21 cellular contexts compared by ENCODE assay signal in genomic region chr12:55797550-55797949, GRCh38. TPM values are rescaled to one million over a fixed set of nuclear protein-coding genes. Genes with fewer than 3 reads are reported as not detected.
"Had no signal": no experiment of that assay in that cellular context is flagged by ENCODE, and none has a peak within 500 bp of the region (broad histone marks: within the 10 kb centered on the region; RNA-seq: fewer than 3 reads in every experiment).

No MANE protein-coding gene starts in this region.

- H3K36me3 ChIP-seq: ovary had no signal

- H3K27me3 Mint-ChIP-seq: activated naive CD4-positive, alpha-beta T cell treated with anti-CD3 and anti-CD28 coated beads, Interleukin-2, amount 10 ng/mL, durations not matched to agents 7 days and 5 days; brain; dendritic cell treated with granulocyte-macrophage colony-stimulating factor and Interleukin-4, amounts not matched to agents 40 ng/mL and 50 ng/mL, for 4 days; naive thymus-derived CD8-positive, alpha-beta T cell had no signal

- DNase-seq: activated CD4-positive, alpha-beta T cell treated with anti-CD3 and anti-CD28 coated beads, Interleukin-2, amount 50 U/mL, for 1 hour; activated CD4-positive, CD25-positive, alpha-beta regulatory T cell treated with anti-CD3 and anti-CD28 coated beads, Interleukin-2, amount 50 U/mL, for 72 hours; activated CD8-positive, alpha-beta T cell treated with anti-CD3 and anti-CD28 coated beads, Interleukin-2, amount 10 ng/mL, durations not matched to agents 7 days and 5 days; aorta; effector CD8-positive, alpha-beta T cell; foreskin melanocyte; kidney; lower lobe of right lung; ovary; psoas muscle; right cardiac atrium; stimulated activated CD4-positive, alpha-beta T cell treated with anti-CD3 and anti-CD28 coated beads, Interleukin-12 subunit alpha, Interleukin-12 subunit beta, amount 100 ng/mL, for 4 hours; stimulated activated CD4-positive, alpha-beta T cell treated with anti-CD3 and anti-CD28 coated beads, Interleukin-4, amount 100 ng/mL, for 4 hours; transverse colon had no signal

- H3K4me3 ChIP-seq: lower lobe of right lung, ovary, psoas muscle, transverse colon had no signal

- H3K4me3 Mint-ChIP-seq: activated CD8-positive, alpha-beta T cell treated with anti-CD3 and anti-CD28 coated beads, Interleukin-2, amount 10 ng/mL, durations not matched to agents 7 days and 5 days; activated naive CD4-positive, alpha-beta T cell treated with anti-CD3 and anti-CD28 coated beads, Interleukin-2, amount 10 ng/mL, durations not matched to agents 7 days and 5 days; brain; dendritic cell treated with granulocyte-macrophage colony-stimulating factor and Interleukin-4, amounts not matched to agents 40 ng/mL and 50 ng/mL, for 4 days; mesothelial cell of epicardium; naive thymus-derived CD8-positive, alpha-beta T cell had no signal

- H3K4me1 ChIP-seq: lower lobe of right lung, psoas muscle had no signal

- H3K4me1 Mint-ChIP-seq: mesothelial cell of epicardium had no signal

- H3K27ac Mint-ChIP-seq: activated CD8-positive, alpha-beta T cell treated with anti-CD3 and anti-CD28 coated beads, Interleukin-2, amount 10 ng/mL, durations not matched to agents 7 days and 5 days; activated naive CD4-positive, alpha-beta T cell treated with anti-CD3 and anti-CD28 coated beads, Interleukin-2, amount 10 ng/mL, durations not matched to agents 7 days and 5 days; dendritic cell treated with granulocyte-macrophage colony-stimulating factor and Interleukin-4, amounts not matched to agents 40 ng/mL and 50 ng/mL, for 4 days; mesothelial cell of epicardium had no signal

- ATAC-seq: activated CD8-positive, alpha-beta T cell treated with anti-CD3 and anti-CD28 coated beads, Interleukin-2, amount 10 ng/mL, durations not matched to agents 7 days and 5 days; naive thymus-derived CD8-positive, alpha-beta T cell had no signal

- H3K9me3 Mint-ChIP-seq: activated naive CD4-positive, alpha-beta T cell treated with anti-CD3 and anti-CD28 coated beads, Interleukin-2, amount 10 ng/mL, durations not matched to agents 7 days and 5 days; brain; dendritic cell treated with granulocyte-macrophage colony-stimulating factor and Interleukin-4, amounts not matched to agents 40 ng/mL and 50 ng/mL, for 4 days; mesothelial cell of epicardium; naive thymus-derived CD8-positive, alpha-beta T cell had no signal

- H3K9me3 ChIP-seq: lower lobe of right lung, ovary, psoas muscle, transverse colon had no signal

- H3K27ac ChIP-seq: lower lobe of right lung, ovary, psoas muscle, transverse colon, VCaP had no signal

RNA-seq across cellular contexts. Expression of gene MMP19, which starts 45.2 kb away (rescaled TPM):
- total RNA-seq: activated CD8-positive, alpha-beta T cell treated with anti-CD3 and anti-CD28 coated beads, Interleukin-2, amount 10 ng/mL, durations not matched to agents 7 days and 5 days; temporal lobe had no signal
